31 cellular contexts compared by ENCODE assay signal in the genomic region with DNA sequence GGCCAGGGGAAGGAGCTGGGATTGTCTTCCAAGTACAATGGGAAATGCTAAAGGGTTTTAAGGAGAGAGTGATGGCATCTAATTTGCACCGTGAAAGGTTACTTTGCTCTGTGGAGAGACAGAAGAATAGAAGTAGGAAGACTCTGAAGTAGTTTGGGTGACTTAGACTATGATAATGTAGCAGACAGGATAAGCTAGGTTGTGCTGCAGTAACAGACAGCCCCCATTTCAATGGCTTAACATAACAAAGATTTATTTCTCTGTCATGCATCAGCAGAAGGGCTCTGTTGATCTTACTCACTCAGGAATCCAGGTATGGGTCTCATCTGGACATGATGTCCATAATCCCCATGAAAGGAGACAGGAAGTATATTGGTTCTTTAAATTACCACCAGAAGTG. TPM values are rescaled to one million over a fixed set of nuclear protein-coding genes. Genes with fewer than 3 reads are reported as not detected.
A peak's percentile ranks its signal among the peaks of the same experiment; 100 is the strongest.
DNase-seq lines count a peak whose midpoint lies in the region; ATAC-seq, FAIRE-seq and TF ChIP-seq lines count a peak whose summit lies in the region.
"Had no signal": no experiment of that assay in that cellular context is flagged by ENCODE, and none has a peak within 500 bp of the region (broad histone marks: within the 10 kb centered on the region; RNA-seq: fewer than 3 reads in every experiment).

No MANE protein-coding gene starts in this region.

- no peaks in the 10 kb centered on the region for H3K36me3 Mint-ChIP-seq in stimulated activated effector memory CD8-positive, alpha-beta T cell treated with anti-CD3 and anti-CD28 coated beads, Interleukin-12 subunit alpha, Interleukin-12 subunit beta, amount 100 ng/mL, for 72 hours
- H3K36me3 Mint-ChIP-seq: CD14-positive monocyte; CD4-positive, alpha-beta memory T cell; CD8-positive, alpha-beta memory T cell had no signal

- CTCF ChIA-PET in K562 (lab: Yijun Ruan, JAX; ENCODE audit: low intra/inter-chr PET ratio) (no interaction called here), PC-3 (lab: Charles Lee) (no interaction called here)

- POLR2A ChIA-PET in K562 (lab: Yijun Ruan, JAX) = interaction anchor here (0.9 kb wide), 1 partner anchor 393 kb away, joined by 3 read pairs; a partner anchor contains a TSS
- POLR2A ChIA-PET in PC-3 (lab: Charles Lee; ENCODE audit: unreplicated experiment) = no interaction called here

- H3K4me3 Mint-ChIP-seq in stimulated activated effector memory CD8-positive, alpha-beta T cell treated with anti-CD3 and anti-CD28 coated beads, Interleukin-12 subunit alpha, Interleukin-12 subunit beta, amount 100 ng/mL, for 72 hours = no peak overlapping the region
- H3K4me3 Mint-ChIP-seq: CD14-positive monocyte; CD4-positive, alpha-beta memory T cell; CD4-positive, CD25-positive, alpha-beta regulatory T cell; CD8-positive, alpha-beta memory T cell had no signal

- ATAC-seq in K562 (no peak), PC-3 (no peak), HG03280 (IDR thresholded peaks at IDR 0.05; ENCODE audit: unreplicated experiment) (no peak)
- no peak for ATAC-seq in stimulated activated effector memory CD8-positive, alpha-beta T cell treated with anti-CD3 and anti-CD28 coated beads, Interleukin-12 subunit alpha, Interleukin-12 subunit beta, amount 100 ng/mL, for 72 hours
- ATAC-seq: GM12878 had no signal

- H3K27ac ChIP-seq in HL-60 (replicated peaks) (peak overlapping the region; percentile 76), K562 (ENCODE audit: extremely low read depth, low read depth, low read length) (no peak overlapping the region), PC-3 (ENCODE audit: low read length) (no peak overlapping the region)
- H3K27ac ChIP-seq: BLaER1 had no signal

- BruUV-seq in K562 (replicated peaks; lab: Mats Ljungman, UMichigan) = no TSS peak
- no TSS peak for BruUV-seq in PC-3 (replicated peaks; lab: Mats Ljungman, UMichigan)

- no peaks in the 10 kb centered on the region for H3K9me2 ChIP-seq in PC-3 (replicated peaks; ENCODE audit: low read length)

- no peaks in the 10 kb centered on the region for H3K9me1 ChIP-seq in K562 (ENCODE audit: control insufficient read depth, insufficient read depth, low read length)

- no peaks in the 10 kb centered on the region for H3F3A ChIP-seq in PC-3 (ENCODE audit: low read length, unreplicated experiment)

- H3K36me3 ChIP-seq in K562 (ENCODE audit: control insufficient read depth, insufficient read depth, low read length) (no peaks in the 10 kb centered on the region), PC-3 (ENCODE audit: low read depth, low read length) (no peaks in the 10 kb centered on the region)
- H3K36me3 ChIP-seq: BE2C, BLaER1 had no signal

- H3K27me3 ChIP-seq in HL-60 (ENCODE audit: insufficient read depth, poor library complexity, severe bottlenecking) (no peaks in the 10 kb centered on the region), K562 (ENCODE audit: control insufficient read depth in 2 of 2, insufficient read depth in 2 of 2, low read length in 2 of 2) (peaks cover 3 to 28% of the 10 kb centered on the region in 2 experiments; a peak in 3 of 5 replicates), PC-3 (ENCODE audit: low read length) (peaks cover 5% of the 10 kb centered on the region; the same call in 1 of the 2 replicates)
- H3K27me3 ChIP-seq: BE2C, BLaER1 had no signal

- intact Hi-C loops in K562 (cut with micrococcal nuclease) (no loop called here), PC-3 (cut with micrococcal nuclease) (no loop called here)

- peak overlapping the region; percentile 7 for H3K27ac Mint-ChIP-seq in stimulated activated effector memory CD8-positive, alpha-beta T cell treated with anti-CD3 and anti-CD28 coated beads, Interleukin-12 subunit alpha, Interleukin-12 subunit beta, amount 100 ng/mL, for 72 hours
- H3K27ac Mint-ChIP-seq: CD14-positive monocyte; CD4-positive, CD25-positive, alpha-beta regulatory T cell; CD8-positive, alpha-beta memory T cell had no signal

- H3K4me1 Mint-ChIP-seq in stimulated activated effector memory CD8-positive, alpha-beta T cell treated with anti-CD3 and anti-CD28 coated beads, Interleukin-12 subunit alpha, Interleukin-12 subunit beta, amount 100 ng/mL, for 72 hours = peaks cover under 1% of the 10 kb centered on the region
- H3K4me1 Mint-ChIP-seq: CD4-positive, alpha-beta memory T cell; CD8-positive, alpha-beta memory T cell had no signal

- H4K20me1 ChIP-seq in K562 (replicated peaks; ENCODE audit: control insufficient read depth, insufficient read depth, low read length) = no peaks in the 10 kb centered on the region
- H4K20me1 ChIP-seq in PC-3 (ENCODE audit: low read length) = no peaks in the 10 kb centered on the region
- H4K20me1 ChIP-seq: BLaER1 had no signal

- peaks cover 7 to 15% of the 10 kb centered on the region in 2 experiments; a peak in 3 of 5 replicates for H3K4me1 ChIP-seq in K562 (replicated peaks in 1 of 2; ENCODE audit: control insufficient read depth in 2 of 2, insufficient read depth in 2 of 2, low read length in 2 of 2)
- H3K4me1 ChIP-seq in PC-3 (ENCODE audit: insufficient read depth, low read length) = no peaks in the 10 kb centered on the region

- H3K4me2 ChIP-seq in K562 (ENCODE audit: insufficient read depth, low read length) (no peak overlapping the region), PC-3 (ENCODE audit: low read length) (no peak overlapping the region)
- H3K4me2 ChIP-seq: BLaER1 had no signal

- H3K79me2 ChIP-seq in K562 (ENCODE audit: control insufficient read depth, insufficient read depth, low read length) = no peaks in the 10 kb centered on the region
- no peaks in the 10 kb centered on the region for H3K79me2 ChIP-seq in PC-3 (ENCODE audit: low read length)

- H3K9me3 Mint-ChIP-seq in stimulated activated effector memory CD8-positive, alpha-beta T cell treated with anti-CD3 and anti-CD28 coated beads, Interleukin-12 subunit alpha, Interleukin-12 subunit beta, amount 100 ng/mL, for 72 hours = no peaks in the 10 kb centered on the region
- H3K9me3 Mint-ChIP-seq: CD4-positive, CD25-positive, alpha-beta regulatory T cell had no signal

- no peak for FAIRE-seq in K562 (lab: Jason Lieb, UNC)
- FAIRE-seq: A204.1, GM12878, GM12892, GM18507 had no signal

- DNase-seq in HL-60 (ENCODE audit: low read depth in 1 of 2, low spot score in 1 of 2) (no peak), K562 (ENCODE audit: extremely low read depth in 1 of 4, low spot score in 3 of 4) (no peak), PC-3 (no peak), NCI-H1694 treated with DMSO at 0.1 percent for 48 hours (lab: John Stamatoyannopoulos, UW) (no peak)
- no peak for DNase-seq in stimulated activated effector memory CD8-positive, alpha-beta T cell treated with anti-CD3 and anti-CD28 coated beads, Interleukin-12 subunit alpha, Interleukin-12 subunit beta, amount 100 ng/mL, for 72 hours (ENCODE audit: low spot score in 2 of 2)
- DNase-seq: 8988T; ACHN; BE2C; C1 segment of cervical spinal cord; CD4-positive, alpha-beta memory T cell; CD4-positive, CD25-positive, alpha-beta regulatory T cell; CD8-positive, alpha-beta memory T cell; COR-L47; DMS 273 treated with DMSO at 0.1 percent for 48 hours; DMS153; DMS53; DMS79; DND-41; EL; GDM1 had no signal

- 0% methylated on average over 1 of the region's 1 CpG for WGBS in K562 (ENCODE audit: insufficient coverage, low coverage, missing lambda C conversion rate)

- no peak overlapping the region for H3K4me3 ChIP-seq in HL-60 (replicated peaks; ENCODE audit: insufficient read depth, low read length)
- H3K4me3 ChIP-seq in K562 = no peak overlapping the region
- no peak overlapping the region for H3K4me3 ChIP-seq in PC-3 (ENCODE audit: low read length)
- H3K4me3 ChIP-seq: BLaER1, GM12878 had no signal

- TF ChIP-seq POLR2A in K562 (conservative IDR thresholded peaks at IDR 0.05) = no peak

- TF ChIP-seq RAD21 in K562 (CRISPR knock-in tag; conservative IDR thresholded peaks at IDR 0.05 in 1 of 2, IDR thresholded peaks at IDR 0.05 in 1 of 2) = no peak

- H3K9me3 ChIP-seq in K562 (replicated peaks; ENCODE audit: control insufficient read depth, insufficient read depth, low read depth, low read length) (no peaks in the 10 kb centered on the region), PC-3 (ENCODE audit: low read length) (no peaks in the 10 kb centered on the region)
- H3K9me3 ChIP-seq: BE2C, BLaER1 had no signal

- in situ Hi-C loops in K562 (cut with MboI) = no loop called here

- H3K9ac ChIP-seq in K562 (ENCODE audit: insufficient read depth in 1 of 2, low read depth in 2 of 2, low read length in 2 of 2) (no peak overlapping the region), PC-3 (ENCODE audit: low read length) (no peak overlapping the region)
- H3K9ac ChIP-seq: BLaER1 had no signal

- TF ChIP-seq EP300 in K562 (IDR thresholded peaks at IDR 0.05; ENCODE audit: low read length) = no peak

- H2AFZ ChIP-seq in K562 (ENCODE audit: low read depth, low read length) (no peak overlapping the region), PC-3 (ENCODE audit: low read length) (no peak overlapping the region)

- no peak for TF ChIP-seq CTCF in HL-60 (IDR thresholded peaks at IDR 0.05; ENCODE audit: insufficient read depth, low read length)
- no peak for TF ChIP-seq CTCF in K562 (IDR thresholded peaks at IDR 0.05 in 2 of 3, conservative IDR thresholded peaks at IDR 0.05 in 1 of 3; ENCODE audit: insufficient read depth in 2 of 3, low read depth in 1 of 3, low read length in 3 of 3)
- TF ChIP-seq CTCF in PC-3 (conservative IDR thresholded peaks at IDR 0.05; ENCODE audit: low read depth, low read length) = no peak

RNA-seq across cellular contexts. Expression of a gene that starts 26.4 kb away (rescaled TPM):
- total RNA-seq in K562 (2011; cell fraction: chromatin; rRNA removed; ENCODE audit: low replicate concordance) = 0.21 TPM in 1 of 2 replicates, not detected in the other
- not detected in 2 replicates for total RNA-seq in K562 (2011; cell fraction: nucleolus; rRNA removed)
- 0.99 TPM in 1 of 2 replicates, not detected in the other for total RNA-seq in K562 (2011; cell fraction: nucleoplasm; rRNA removed)
- total RNA-seq in K562 (2014; rRNA removed) = not detected in 2 replicates
- not detected in 2 replicates for total RNA-seq in K562 (2014; rRNA removed; fragmentation: Illumina TruSeq; extraction: Trizol)
- not detected in 2 replicates for total RNA-seq in K562 (2015; rRNA removed; fragmentation: Illumina TruSeq; extraction: Trizol)
- not detected in 2 replicates for total RNA-seq in K562 (2021)
- not detected in 2 replicates for polyA plus RNA-seq in K562 (2011; rRNA removed)
- 0.03 TPM in 1 of 2 replicates, not detected in the other for polyA plus RNA-seq in K562 (2011; cell fraction: cytosol; rRNA removed)
- 0.06 TPM in 1 of 2 replicates, not detected in the other for polyA plus RNA-seq in K562 (2011; cell fraction: nucleus; rRNA removed)
- polyA plus RNA-seq in K562 (2012) = 0.37 TPM in 1 of 2 replicates, not detected in the other
- polyA plus RNA-seq in K562 (2014; fragmentation: Illumina TruSeq; extraction: Trizol) = not detected in 2 replicates
- polyA plus RNA-seq in K562 (2014; fragmentation: Nextera tagmentation; extraction: Ambion mirVana) = not detected
- not detected in 2 replicates for polyA plus RNA-seq in K562 (2014; rRNA removed)
- not detected in 2 replicates for polyA minus RNA-seq in K562 (2011; rRNA and poly(A)+ RNA removed)
- polyA minus RNA-seq in K562 (2011; cell fraction: cytosol; rRNA and poly(A)+ RNA removed) = not detected in 2 replicates
- polyA minus RNA-seq in K562 (2011; cell fraction: nucleus; rRNA and poly(A)+ RNA removed) = not detected in 2 replicates
- not detected in 2 replicates for total RNA-seq in PC-3 (2014; rRNA removed)
- total RNA-seq: A673, Daoy, G401 had no signal
- polyA plus RNA-seq: AG04450 had no signal

RNA-seq across cellular contexts. Expression of a gene that starts 33.3 kb away (rescaled TPM):
- not detected in 2 replicates for total RNA-seq in K562 (2011; cell fraction: chromatin; rRNA removed; ENCODE audit: low replicate concordance)
- not detected in 2 replicates for total RNA-seq in K562 (2011; cell fraction: nucleolus; rRNA removed)
- not detected in 2 replicates for total RNA-seq in K562 (2011; cell fraction: nucleoplasm; rRNA removed)
- total RNA-seq in K562 (2014; rRNA removed) = not detected in 2 replicates
- total RNA-seq in K562 (2014; rRNA removed; fragmentation: Illumina TruSeq; extraction: Trizol) = not detected in 2 replicates
- total RNA-seq in K562 (2015; rRNA removed; fragmentation: Illumina TruSeq; extraction: Trizol) = not detected in 2 replicates
- not detected in 2 replicates for total RNA-seq in K562 (2021)
- not detected in 2 replicates for polyA plus RNA-seq in K562 (2011; rRNA removed)
- not detected in 2 replicates for polyA plus RNA-seq in K562 (2011; cell fraction: cytosol; rRNA removed)
- not detected in 2 replicates for polyA plus RNA-seq in K562 (2011; cell fraction: nucleus; rRNA removed)
- polyA plus RNA-seq in K562 (2012) = not detected in 2 replicates
- polyA plus RNA-seq in K562 (2014; fragmentation: Illumina TruSeq; extraction: Trizol) = not detected in 2 replicates
- not detected for polyA plus RNA-seq in K562 (2014; fragmentation: Nextera tagmentation; extraction: Ambion mirVana)
- polyA plus RNA-seq in K562 (2014; rRNA removed) = not detected in 2 replicates
- polyA minus RNA-seq in K562 (2011; rRNA and poly(A)+ RNA removed) = not detected in 2 replicates
- polyA minus RNA-seq in K562 (2011; cell fraction: cytosol; rRNA and poly(A)+ RNA removed) = not detected in 2 replicates
- not detected in 2 replicates for polyA minus RNA-seq in K562 (2011; cell fraction: nucleus; rRNA and poly(A)+ RNA removed)
- 0.04 TPM in 1 of 2 replicates, not detected in the other for total RNA-seq in PC-3 (2014; rRNA removed)
- total RNA-seq: CD4-positive, alpha-beta memory T cell; CD4-positive, CD25-positive, alpha-beta regulatory T cell; CD8-positive, alpha-beta memory T cell; GM12878 had no signal
- polyA plus RNA-seq: CD4-positive, alpha-beta memory T cell; CD4-positive, CD25-positive, alpha-beta regulatory T cell; CD8-positive, alpha-beta memory T cell had no signal

RNA-seq across cellular contexts. Expression of a gene that starts 52.5 kb away (rescaled TPM):
- not detected in 2 replicates for total RNA-seq in K562 (2011; cell fraction: chromatin; rRNA removed; ENCODE audit: low replicate concordance)
- not detected in 2 replicates for total RNA-seq in K562 (2011; cell fraction: nucleolus; rRNA removed)
- not detected in 2 replicates for total RNA-seq in K562 (2011; cell fraction: nucleoplasm; rRNA removed)
- total RNA-seq in K562 (2014; rRNA removed) (not detected in 2 replicates), K562 (2014; rRNA removed; fragmentation: Illumina TruSeq; extraction: Trizol) (not detected in 2 replicates), K562 (2015; rRNA removed; fragmentation: Illumina TruSeq; extraction: Trizol) (not detected in 2 replicates), K562 (2021) (7.0 and 8.5 TPM in 2 replicates), PC-3 (2014; rRNA removed) (not detected in 2 replicates)
- polyA plus RNA-seq in K562 (2011; rRNA removed) (not detected in 2 replicates), K562 (2014; fragmentation: Illumina TruSeq; extraction: Trizol) (not detected in 2 replicates), K562 (2014; fragmentation: Nextera tagmentation; extraction: Ambion mirVana) (under 1 TPM in 1 of 2 experiments, not detected in 1; 0.03 TPM), K562 (2014; rRNA removed) (not detected in 2 replicates)
- polyA plus RNA-seq in K562 (2011; cell fraction: cytosol; rRNA removed) = not detected in 2 replicates
- polyA plus RNA-seq in K562 (2011; cell fraction: nucleus; rRNA removed) = not detected in 2 replicates
- not detected in 2 replicates for polyA plus RNA-seq in K562 (2012)
- not detected in 2 replicates for polyA minus RNA-seq in K562 (2011; rRNA and poly(A)+ RNA removed)
- not detected in 2 replicates for polyA minus RNA-seq in K562 (2011; cell fraction: cytosol; rRNA and poly(A)+ RNA removed)
- polyA minus RNA-seq in K562 (2011; cell fraction: nucleus; rRNA and poly(A)+ RNA removed) = not detected in 2 replicates
- total RNA-seq: A673; CD4-positive, alpha-beta memory T cell; CD4-positive, CD25-positive, alpha-beta regulatory T cell; CD8-positive, alpha-beta memory T cell; Daoy; G401 had no signal
- polyA plus RNA-seq: AG04450; CD4-positive, alpha-beta memory T cell; CD4-positive, CD25-positive, alpha-beta regulatory T cell; CD8-positive, alpha-beta memory T cell had no signal
